8 cellular contexts compared by ENCODE assay signal in the genomic region with DNA sequence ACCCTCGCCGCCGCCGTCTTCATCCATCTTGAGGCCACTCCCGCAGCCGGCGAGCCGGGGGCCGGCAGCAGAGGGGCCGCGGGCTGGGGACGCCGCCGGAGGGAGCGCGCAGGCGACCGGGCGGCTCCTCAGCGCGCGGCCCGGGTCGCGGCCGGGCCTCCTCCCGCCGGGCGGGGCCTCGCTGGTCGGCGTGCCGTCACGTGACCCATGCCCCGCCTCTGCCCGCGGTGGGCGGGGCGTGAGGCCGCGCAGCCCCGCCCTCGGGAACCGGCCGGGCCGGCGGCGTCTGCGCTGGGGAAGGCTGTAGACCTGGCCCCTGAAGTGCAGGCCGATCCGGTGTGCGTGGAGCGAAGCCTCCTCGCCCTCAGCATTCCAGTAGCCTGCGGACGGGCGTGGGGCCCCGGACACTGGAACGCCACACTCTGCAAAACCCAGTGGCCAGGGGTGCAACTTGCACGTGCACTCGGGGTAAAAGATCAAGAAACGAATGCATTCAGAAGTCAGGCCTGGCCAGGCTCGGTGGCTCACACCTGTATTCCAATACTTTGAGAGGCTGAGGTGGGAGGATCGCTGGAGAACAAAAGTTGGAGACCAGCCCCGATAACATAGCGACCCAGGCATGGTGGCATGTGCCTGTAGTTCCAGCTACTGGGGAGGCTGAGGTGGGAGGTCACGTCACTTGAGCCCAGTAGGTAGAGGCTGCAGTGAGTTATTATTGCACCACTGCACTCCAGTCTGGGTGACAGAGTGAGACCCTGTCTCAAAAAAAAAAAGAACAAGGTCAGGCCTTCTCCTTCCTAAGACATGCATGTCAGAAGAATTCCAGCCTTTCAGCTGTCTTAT. TPM values are rescaled to one million over a fixed set of nuclear protein-coding genes. Genes with fewer than 3 reads are reported as not detected.
DNase-seq lines count a peak whose midpoint lies in the region; ATAC-seq and TF ChIP-seq lines count a peak whose summit lies in the region.

Gene CYTH3 (minus strand): TSS at position 144 of the 843 bp plus-strand sequence. CDS start 117 bp downstream, at position 27.

- H3K9ac ChIP-seq in HUES64 (ENCODE audit: low read depth, low read length) = peak within 1 kb of the TSS; percentile 72

- H3K27ac ChIP-seq in HUES64 (ENCODE audit: low read depth, low read length) (no peak within 1 kb of the TSS), stomach (peak within 1 kb of the TSS; percentile 66 to 89 (median 80))

- H3K27me3 ChIP-seq in HUES64 (ENCODE audit: insufficient read depth, low read length) = peaks cover 24% of the 10 kb centered on the region
- no peaks in the 10 kb centered on the region for H3K27me3 ChIP-seq in stomach

- peak within 1 kb of the TSS; percentile 53 for H3K27ac Mint-ChIP-seq in neural crest cell (ENCODE audit: unreplicated experiment)

- peak within 1 kb of the TSS; percentile 93 for H3K4me3 ChIP-seq in HUES64 (ENCODE audit: low read length)
- H3K4me3 ChIP-seq in foreskin fibroblast (ENCODE audit: low read depth in 1 of 2, low read length in 2 of 2) = peak within 1 kb of the TSS; percentile 97 to 99
- peak within 1 kb of the TSS; percentile 73 to 97 (median 95) for H3K4me3 ChIP-seq in stomach

- DNase-seq in DMS114 treated with DMSO at 0.1 percent for 48 hours (lab: John Stamatoyannopoulos, UW; ENCODE audit: unreplicated experiment) (peak; percentile 27), activated gamma-delta T cell treated with Interleukin-2 at 50 U/mL for 16 hours (peak; percentile 74), foreskin fibroblast (peak; percentile 82 to 94), neural crest cell (ENCODE audit: low read depth, low spot score) (peak; percentile 74), stomach (peak; percentile 87)

- H3K9me3 ChIP-seq in HUES64 (ENCODE audit: insufficient read depth, low read depth, low read length) = no peaks in the 10 kb centered on the region
- no peaks in the 10 kb centered on the region for H3K9me3 ChIP-seq in stomach

- TF ChIP-seq POLR2A in Raji (IDR thresholded peaks at IDR 0.05; ENCODE audit: insufficient read depth, low read depth, low read length) = peak; percentile 76
- no peak for TF ChIP-seq POLR2A in stomach (IDR thresholded peaks at IDR 0.05)

- H3K36me3 ChIP-seq in HUES64 (ENCODE audit: insufficient read depth, low read length) = no peaks in the 10 kb centered on the region
- no peaks in the 10 kb centered on the region for H3K36me3 ChIP-seq in stomach

- 8% methylated on average over 67 of the region's 67 CpGs for WGBS in HUES64
- 5 to 42% (median 7%) methylated on average over 8 to 67 of the region's 67 CpGs for WGBS in stomach, 5 donors

- H3K9me3 Mint-ChIP-seq in neural crest cell = no peaks in the 10 kb centered on the region

- H3K4me1 ChIP-seq in HUES64 (ENCODE audit: insufficient read depth, low read length) = peaks cover 12% of the 10 kb centered on the region; the same call in 1 of the 2 replicates
- H3K4me1 ChIP-seq in stomach = peaks cover 30 to 50% (median 43%) of the 10 kb centered on the region in 4 donors

- H3K4me1 Mint-ChIP-seq in neural crest cell = peaks cover 48% of the 10 kb centered on the region

- H3K4me3 Mint-ChIP-seq in neural crest cell = peak within 1 kb of the TSS; percentile 90

- TF ChIP-seq CTCF in foreskin fibroblast (IDR thresholded peaks at IDR 0.05; ENCODE audit: low read depth, low read length) (no peak), neural crest cell (conservative IDR thresholded peaks at IDR 0.05) (no peak), stomach (IDR thresholded peaks at IDR 0.05) (no peak)

- ATAC-seq in GM21390 (IDR thresholded peaks at IDR 0.05; ENCODE audit: unreplicated experiment) = peak; percentile 80

- intact Hi-C loops in stomach (cut with DNase I; ENCODE audit: low total_unique reads) = no loop called here

- no peaks in the 10 kb centered on the region for H3K36me3 Mint-ChIP-seq in neural crest cell (ENCODE audit: low read depth)

- H3K27me3 Mint-ChIP-seq in neural crest cell (ENCODE audit: low read depth) = peaks cover 15% of the 10 kb centered on the region

- no peak for TF ChIP-seq EP300 in stomach (IDR thresholded peaks at IDR 0.05)

RNA-seq across cellular contexts. Expression of gene CYTH3, which starts in this region (rescaled TPM):
- polyA plus RNA-seq in HUES64 (2013, experiment 1 of 2) = 6.7 TPM
- polyA plus RNA-seq in HUES64 (2013, experiment 2 of 2) = 9.0 TPM
- total RNA-seq in neural crest cell = 24.1 and 28.7 TPM in 2 replicates
- 10 to 100 TPM; 13.3 to 33.8 (median 19.0) TPM for total RNA-seq in stomach
- 10 to 100 TPM in 2 of 3 donors, 1 to 10 TPM in 1; 5.1 to 17.0 (median 11.1) TPM for polyA plus RNA-seq in stomach

Comparison
In these comparisons a context has a peak if more than half of its experiments do, and no peak if none do; other contexts are left out.
1. DNase-seq: peak in every context shown above with its lines; median percentile 88 in foreskin fibroblast; 87 in stomach; 74 in activated gamma-delta T cell treated with Interleukin-2 at 50 U/mL for 16 hours; 74 in neural crest cell; 27 in DMS114 treated with DMSO at 0.1 percent for 48 hours.